Comparison of ENCODE assay signal across 1 cellular context in the genomic region with DNA sequence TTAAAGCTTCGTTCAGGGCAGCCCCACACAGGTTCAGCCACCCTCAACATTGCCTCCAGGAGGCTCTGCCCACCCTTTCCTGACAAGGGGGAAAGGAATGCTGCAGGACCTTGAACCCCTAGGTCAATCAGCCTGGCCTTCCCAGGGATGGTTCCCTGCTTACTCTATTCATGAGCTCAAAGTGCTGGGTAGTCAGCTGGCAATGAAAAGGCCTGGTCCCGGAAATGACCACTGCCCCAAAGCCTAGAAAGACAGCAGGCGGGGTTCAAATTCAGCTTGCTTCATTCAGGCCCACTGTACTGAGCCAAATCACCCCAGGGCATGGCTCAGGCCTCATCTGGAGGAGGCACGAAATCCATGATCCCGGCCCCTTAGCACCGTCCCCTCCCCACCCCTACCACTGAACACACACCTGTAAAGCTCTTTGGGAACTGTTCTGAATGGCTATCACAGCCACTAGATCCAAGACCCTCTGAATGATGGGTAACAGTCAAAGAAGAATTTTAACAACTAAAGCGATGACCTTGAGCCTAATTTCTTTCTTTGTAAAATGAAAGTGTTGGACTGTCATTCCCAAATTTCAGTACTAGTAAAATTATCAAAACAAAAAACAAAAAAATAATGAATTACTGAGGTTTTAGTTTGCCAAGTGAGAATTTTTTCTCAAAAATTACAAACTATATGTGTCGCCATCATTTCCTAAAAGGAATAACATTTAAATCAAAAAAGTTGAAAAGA.
TF ChIP-seq lines count a peak whose summit lies in the region.

No MANE protein-coding gene starts in this region.

TF ChIP-seq in HepG2, 621 proteins besides CTCF, POLR2A, EP300 and RAD21 (continued from another document and continues in another):
- TF ChIP-seq, protein P1, sequence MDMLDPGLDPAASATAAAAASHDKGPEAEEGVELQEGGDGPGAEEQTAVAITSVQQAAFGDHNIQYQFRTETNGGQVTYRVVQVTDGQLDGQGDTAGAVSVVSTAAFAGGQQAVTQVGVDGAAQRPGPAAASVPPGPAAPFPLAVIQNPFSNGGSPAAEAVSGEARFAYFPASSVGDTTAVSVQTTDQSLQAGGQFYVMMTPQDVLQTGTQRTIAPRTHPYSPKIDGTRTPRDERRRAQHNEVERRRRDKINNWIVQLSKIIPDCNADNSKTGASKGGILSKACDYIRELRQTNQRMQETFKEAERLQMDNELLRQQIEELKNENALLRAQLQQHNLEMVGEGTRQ (IDR thresholded peaks at IDR 0.05; ENCODE audit: low read depth, low read length) = no peak
- TF ChIP-seq, protein P1 (CRISPR knock-in tag; IDR thresholded peaks at IDR 0.05; ENCODE audit: borderline replicate concordance) = 0 out of 2 replicates have a peak, but pooled peaks have one; percentile 37
- TF ChIP-seq ARID2 (CRISPR knock-in tag; IDR thresholded peaks at IDR 0.05; ENCODE audit: borderline replicate concordance) = 0 out of 2 replicates have a peak, but pooled peaks have one; percentile 48
- TF ChIP-seq ZNF556 (CRISPR knock-in tag; IDR thresholded peaks at IDR 0.05; ENCODE audit: borderline replicate concordance) = no peak
- TF ChIP-seq MLLT10 (CRISPR knock-in tag; IDR thresholded peaks at IDR 0.05) = no peak
- TF ChIP-seq ZNF644 (CRISPR knock-in tag; IDR thresholded peaks at IDR 0.05; ENCODE audit: low read depth) = no peak
- TF ChIP-seq ZNF460 (CRISPR knock-in tag; IDR thresholded peaks at IDR 0.05; ENCODE audit: borderline replicate concordance) = peak; percentile 28; the same call in 1 of the 2 replicates
- TF ChIP-seq PTBP1 (IDR thresholded peaks at IDR 0.05; ENCODE audit: low read depth, low read length, poor library complexity, severe bottlenecking) = no peak
- TF ChIP-seq ZNF180 (CRISPR knock-in tag; IDR thresholded peaks at IDR 0.05; ENCODE audit: borderline replicate concordance, low read depth) = no peak
- TF ChIP-seq ZNF441 (CRISPR knock-in tag; IDR thresholded peaks at IDR 0.05; ENCODE audit: borderline replicate concordance) = 0 out of 2 replicates have a peak, but pooled peaks have one; percentile 16
- TF ChIP-seq, protein P2, sequence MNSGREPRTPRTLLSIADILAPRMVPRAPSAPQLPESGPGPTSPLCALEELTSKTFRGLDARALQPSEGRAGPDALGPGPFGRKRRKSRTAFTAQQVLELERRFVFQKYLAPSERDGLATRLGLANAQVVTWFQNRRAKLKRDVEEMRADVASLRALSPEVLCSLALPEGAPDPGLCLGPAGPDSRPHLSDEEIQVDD (CRISPR knock-in tag; IDR thresholded peaks at IDR 0.05; ENCODE audit: borderline replicate concordance) = no peak
- no peak for TF ChIP-seq HOXA7 (CRISPR knock-in tag; IDR thresholded peaks at IDR 0.05)
- TF ChIP-seq, protein P3, sequence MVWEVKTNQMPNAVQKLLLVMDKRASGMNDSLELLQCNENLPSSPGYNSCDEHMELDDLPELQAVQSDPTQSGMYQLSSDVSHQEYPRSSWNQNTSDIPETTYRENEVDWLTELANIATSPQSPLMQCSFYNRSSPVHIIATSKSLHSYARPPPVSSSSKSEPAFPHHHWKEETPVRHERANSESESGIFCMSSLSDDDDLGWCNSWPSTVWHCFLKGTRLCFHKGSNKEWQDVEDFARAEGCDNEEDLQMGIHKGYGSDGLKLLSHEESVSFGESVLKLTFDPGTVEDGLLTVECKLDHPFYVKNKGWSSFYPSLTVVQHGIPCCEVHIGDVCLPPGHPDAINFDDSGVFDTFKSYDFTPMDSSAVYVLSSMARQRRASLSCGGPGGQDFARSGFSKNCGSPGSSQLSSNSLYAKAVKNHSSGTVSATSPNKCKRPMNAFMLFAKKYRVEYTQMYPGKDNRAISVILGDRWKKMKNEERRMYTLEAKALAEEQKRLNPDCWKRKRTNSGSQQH (CRISPR knock-in tag; IDR thresholded peaks at IDR 0.05; ENCODE audit: low read depth) = peak; percentile 73; the same call in 1 of the 2 replicates
- TF ChIP-seq, protein P4, sequence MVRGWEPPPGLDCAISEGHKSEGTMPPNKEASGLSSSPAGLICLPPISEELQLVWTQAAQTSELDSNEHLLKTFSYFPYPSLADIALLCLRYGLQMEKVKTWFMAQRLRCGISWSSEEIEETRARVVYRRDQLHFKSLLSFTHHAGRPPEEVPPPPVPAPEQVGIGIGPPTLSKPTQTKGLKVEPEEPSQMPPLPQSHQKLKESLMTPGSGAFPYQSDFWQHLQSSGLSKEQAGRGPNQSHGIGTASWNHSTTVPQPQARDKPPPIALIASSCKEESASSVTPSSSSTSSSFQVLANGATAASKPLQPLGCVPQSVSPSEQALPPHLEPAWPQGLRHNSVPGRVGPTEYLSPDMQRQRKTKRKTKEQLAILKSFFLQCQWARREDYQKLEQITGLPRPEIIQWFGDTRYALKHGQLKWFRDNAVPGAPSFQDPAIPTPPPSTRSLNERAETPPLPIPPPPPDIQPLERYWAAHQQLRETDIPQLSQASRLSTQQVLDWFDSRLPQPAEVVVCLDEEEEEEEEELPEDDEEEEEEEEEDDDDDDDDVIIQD (CRISPR knock-in tag; IDR thresholded peaks at IDR 0.05; ENCODE audit: low read depth) = peak; percentile 53; the same call in 1 of the 2 replicates
- TF ChIP-seq NR1H2 (CRISPR knock-in tag; IDR thresholded peaks at IDR 0.05; ENCODE audit: borderline replicate concordance, low read depth) = no peak
- no peak for TF ChIP-seq ZNF550 (CRISPR knock-in tag; IDR thresholded peaks at IDR 0.05; ENCODE audit: borderline replicate concordance)
- TF ChIP-seq ATF1 (CRISPR knock-in tag; IDR thresholded peaks at IDR 0.05) = peak; percentile 43; the same call in 1 of the 2 replicates
- TF ChIP-seq ZNF260 (CRISPR knock-in tag; IDR thresholded peaks at IDR 0.05; ENCODE audit: borderline replicate concordance, low read depth) = no peak
- TF ChIP-seq PAWR (CRISPR knock-in tag; IDR thresholded peaks at IDR 0.05; ENCODE audit: borderline replicate concordance) = no peak
- TF ChIP-seq, protein P5, sequence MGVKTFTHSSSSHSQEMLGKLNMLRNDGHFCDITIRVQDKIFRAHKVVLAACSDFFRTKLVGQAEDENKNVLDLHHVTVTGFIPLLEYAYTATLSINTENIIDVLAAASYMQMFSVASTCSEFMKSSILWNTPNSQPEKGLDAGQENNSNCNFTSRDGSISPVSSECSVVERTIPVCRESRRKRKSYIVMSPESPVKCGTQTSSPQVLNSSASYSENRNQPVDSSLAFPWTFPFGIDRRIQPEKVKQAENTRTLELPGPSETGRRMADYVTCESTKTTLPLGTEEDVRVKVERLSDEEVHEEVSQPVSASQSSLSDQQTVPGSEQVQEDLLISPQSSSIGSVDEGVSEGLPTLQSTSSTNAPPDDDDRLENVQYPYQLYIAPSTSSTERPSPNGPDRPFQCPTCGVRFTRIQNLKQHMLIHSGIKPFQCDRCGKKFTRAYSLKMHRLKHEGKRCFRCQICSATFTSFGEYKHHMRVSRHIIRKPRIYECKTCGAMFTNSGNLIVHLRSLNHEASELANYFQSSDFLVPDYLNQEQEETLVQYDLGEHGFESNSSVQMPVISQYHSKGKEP (CRISPR knock-in tag; IDR thresholded peaks at IDR 0.05) = peak; percentile 70; the same call in 1 of the 2 replicates
- 0 out of 2 replicates have a peak, but pooled peaks have one; percentile 57 for TF ChIP-seq KLF11 (CRISPR knock-in tag; IDR thresholded peaks at IDR 0.05)
- TF ChIP-seq, protein P6, sequence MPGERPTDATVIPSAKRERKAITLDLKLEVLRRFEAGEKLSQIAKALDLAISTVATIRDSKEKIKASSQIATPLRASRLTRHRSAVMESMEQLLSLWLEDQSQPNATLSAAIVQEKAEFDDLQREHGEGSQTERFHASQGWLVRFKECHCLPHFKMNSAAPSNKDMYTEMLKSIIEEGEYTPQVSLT (CRISPR knock-in tag; IDR thresholded peaks at IDR 0.05; ENCODE audit: borderline replicate concordance, low read depth) = no peak
- TF ChIP-seq JARID2 (CRISPR knock-in tag; IDR thresholded peaks at IDR 0.05; ENCODE audit: insufficient replicate concordance) = no peak
- peak; percentile 76 for TF ChIP-seq PPARG (CRISPR knock-in tag; conservative IDR thresholded peaks at IDR 0.05)
- no peak for TF ChIP-seq TAF15 (IDR thresholded peaks at IDR 0.05; ENCODE audit: low read depth, low read length, poor library complexity, severe bottlenecking)
- TF ChIP-seq, protein P7, sequence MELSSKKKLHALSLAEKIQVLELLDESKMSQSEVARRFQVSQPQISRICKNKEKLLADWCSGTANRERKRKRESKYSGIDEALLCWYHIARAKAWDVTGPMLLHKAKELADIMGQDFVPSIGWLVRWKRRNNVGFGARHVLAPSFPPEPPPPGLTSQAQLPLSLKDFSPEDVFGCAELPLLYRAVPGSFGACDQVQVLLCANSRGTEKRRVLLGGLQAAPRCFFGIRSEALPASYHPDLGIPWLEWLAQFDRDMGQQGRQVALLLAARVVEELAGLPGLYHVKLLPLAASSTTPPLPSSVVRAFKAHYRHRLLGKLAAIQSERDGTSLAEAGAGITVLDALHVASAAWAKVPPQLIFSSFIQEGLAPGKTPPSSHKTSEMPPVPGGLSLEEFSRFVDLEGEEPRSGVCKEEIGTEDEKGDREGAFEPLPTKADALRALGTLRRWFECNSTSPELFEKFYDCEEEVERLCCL (CRISPR knock-in tag; IDR thresholded peaks at IDR 0.05; ENCODE audit: borderline replicate concordance) = no peak
- TF ChIP-seq PITX1 (CRISPR knock-in tag; IDR thresholded peaks at IDR 0.05) = peak; percentile 31; the same call in 1 of the 2 replicates
- TF ChIP-seq, protein P8, sequence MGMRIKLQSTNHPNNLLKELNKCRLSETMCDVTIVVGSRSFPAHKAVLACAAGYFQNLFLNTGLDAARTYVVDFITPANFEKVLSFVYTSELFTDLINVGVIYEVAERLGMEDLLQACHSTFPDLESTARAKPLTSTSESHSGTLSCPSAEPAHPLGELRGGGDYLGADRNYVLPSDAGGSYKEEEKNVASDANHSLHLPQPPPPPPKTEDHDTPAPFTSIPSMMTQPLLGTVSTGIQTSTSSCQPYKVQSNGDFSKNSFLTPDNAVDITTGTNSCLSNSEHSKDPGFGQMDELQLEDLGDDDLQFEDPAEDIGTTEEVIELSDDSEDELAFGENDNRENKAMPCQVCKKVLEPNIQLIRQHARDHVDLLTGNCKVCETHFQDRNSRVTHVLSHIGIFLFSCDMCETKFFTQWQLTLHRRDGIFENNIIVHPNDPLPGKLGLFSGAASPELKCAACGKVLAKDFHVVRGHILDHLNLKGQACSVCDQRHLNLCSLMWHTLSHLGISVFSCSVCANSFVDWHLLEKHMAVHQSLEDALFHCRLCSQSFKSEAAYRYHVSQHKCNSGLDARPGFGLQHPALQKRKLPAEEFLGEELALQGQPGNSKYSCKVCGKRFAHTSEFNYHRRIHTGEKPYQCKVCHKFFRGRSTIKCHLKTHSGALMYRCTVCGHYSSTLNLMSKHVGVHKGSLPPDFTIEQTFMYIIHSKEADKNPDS (CRISPR knock-in tag; IDR thresholded peaks at IDR 0.05) = no peak
- TF ChIP-seq, protein P9, sequence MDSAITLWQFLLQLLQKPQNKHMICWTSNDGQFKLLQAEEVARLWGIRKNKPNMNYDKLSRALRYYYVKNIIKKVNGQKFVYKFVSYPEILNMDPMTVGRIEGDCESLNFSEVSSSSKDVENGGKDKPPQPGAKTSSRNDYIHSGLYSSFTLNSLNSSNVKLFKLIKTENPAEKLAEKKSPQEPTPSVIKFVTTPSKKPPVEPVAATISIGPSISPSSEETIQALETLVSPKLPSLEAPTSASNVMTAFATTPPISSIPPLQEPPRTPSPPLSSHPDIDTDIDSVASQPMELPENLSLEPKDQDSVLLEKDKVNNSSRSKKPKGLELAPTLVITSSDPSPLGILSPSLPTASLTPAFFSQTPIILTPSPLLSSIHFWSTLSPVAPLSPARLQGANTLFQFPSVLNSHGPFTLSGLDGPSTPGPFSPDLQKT (CRISPR knock-in tag; IDR thresholded peaks at IDR 0.05; ENCODE audit: borderline replicate concordance) = no peak
- TF ChIP-seq, protein P10, sequence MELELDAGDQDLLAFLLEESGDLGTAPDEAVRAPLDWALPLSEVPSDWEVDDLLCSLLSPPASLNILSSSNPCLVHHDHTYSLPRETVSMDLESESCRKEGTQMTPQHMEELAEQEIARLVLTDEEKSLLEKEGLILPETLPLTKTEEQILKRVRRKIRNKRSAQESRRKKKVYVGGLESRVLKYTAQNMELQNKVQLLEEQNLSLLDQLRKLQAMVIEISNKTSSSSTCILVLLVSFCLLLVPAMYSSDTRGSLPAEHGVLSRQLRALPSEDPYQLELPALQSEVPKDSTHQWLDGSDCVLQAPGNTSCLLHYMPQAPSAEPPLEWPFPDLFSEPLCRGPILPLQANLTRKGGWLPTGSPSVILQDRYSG (CRISPR knock-in tag; IDR thresholded peaks at IDR 0.05) = 0 out of 2 replicates have a peak, but pooled peaks have one; percentile 8
- peak; percentile 74; the same call in 1 of the 2 replicates for TF ChIP-seq YEATS2 (CRISPR knock-in tag; IDR thresholded peaks at IDR 0.05; ENCODE audit: borderline replicate concordance)
- no peak for TF ChIP-seq TOE1 (CRISPR knock-in tag; IDR thresholded peaks at IDR 0.05)
- no peak for TF ChIP-seq REL (CRISPR knock-in tag; conservative IDR thresholded peaks at IDR 0.05)
- TF ChIP-seq JDP2 (CRISPR knock-in tag; IDR thresholded peaks at IDR 0.05; ENCODE audit: borderline replicate concordance) = no peak
- TF ChIP-seq, protein P11, sequence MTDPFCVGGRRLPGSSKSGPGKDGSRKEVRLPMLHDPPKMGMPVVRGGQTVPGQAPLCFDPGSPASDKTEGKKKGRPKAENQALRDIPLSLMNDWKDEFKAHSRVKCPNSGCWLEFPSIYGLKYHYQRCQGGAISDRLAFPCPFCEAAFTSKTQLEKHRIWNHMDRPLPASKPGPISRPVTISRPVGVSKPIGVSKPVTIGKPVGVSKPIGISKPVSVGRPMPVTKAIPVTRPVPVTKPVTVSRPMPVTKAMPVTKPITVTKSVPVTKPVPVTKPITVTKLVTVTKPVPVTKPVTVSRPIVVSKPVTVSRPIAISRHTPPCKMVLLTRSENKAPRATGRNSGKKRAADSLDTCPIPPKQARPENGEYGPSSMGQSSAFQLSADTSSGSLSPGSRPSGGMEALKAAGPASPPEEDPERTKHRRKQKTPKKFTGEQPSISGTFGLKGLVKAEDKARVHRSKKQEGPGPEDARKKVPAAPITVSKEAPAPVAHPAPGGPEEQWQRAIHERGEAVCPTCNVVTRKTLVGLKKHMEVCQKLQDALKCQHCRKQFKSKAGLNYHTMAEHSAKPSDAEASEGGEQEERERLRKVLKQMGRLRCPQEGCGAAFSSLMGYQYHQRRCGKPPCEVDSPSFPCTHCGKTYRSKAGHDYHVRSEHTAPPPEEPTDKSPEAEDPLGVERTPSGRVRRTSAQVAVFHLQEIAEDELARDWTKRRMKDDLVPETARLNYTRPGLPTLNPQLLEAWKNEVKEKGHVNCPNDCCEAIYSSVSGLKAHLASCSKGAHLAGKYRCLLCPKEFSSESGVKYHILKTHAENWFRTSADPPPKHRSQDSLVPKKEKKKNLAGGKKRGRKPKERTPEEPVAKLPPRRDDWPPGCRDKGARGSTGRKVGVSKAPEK (CRISPR knock-in tag; IDR thresholded peaks at IDR 0.05; ENCODE audit: borderline replicate concordance) = no peak
- TF ChIP-seq NCOA1 (CRISPR knock-in tag; IDR thresholded peaks at IDR 0.05) = no peak
- TF ChIP-seq ZNF17 (CRISPR knock-in tag; IDR thresholded peaks at IDR 0.05) = no peak
